Comparison of ENCODE assay signal across 8 cellular contexts in the genomic region with DNA sequence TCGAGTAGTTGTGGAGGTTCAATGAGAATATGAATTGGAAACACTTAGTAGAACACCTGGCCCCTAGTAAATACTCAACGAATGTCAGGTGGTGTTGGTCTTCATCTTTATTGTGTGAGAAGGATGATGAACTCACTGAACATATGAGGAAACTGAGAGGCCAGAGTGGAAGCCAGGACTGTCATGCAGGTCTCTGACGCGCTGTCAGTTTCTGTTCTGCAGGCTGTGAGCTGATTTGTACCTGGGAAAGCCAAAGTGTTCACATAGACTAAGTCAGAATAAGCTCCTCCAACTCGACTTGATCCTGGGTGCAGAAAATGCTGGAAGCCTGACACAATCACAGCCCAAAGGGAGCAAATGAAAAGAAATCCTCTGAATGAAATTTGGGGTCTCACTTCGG.
DNase-seq lines count a peak whose midpoint lies in the region; ATAC-seq and TF ChIP-seq lines count a peak whose summit lies in the region.

No MANE protein-coding gene starts in this region.

- POLR2A ChIA-PET in activated CD4-positive, alpha-beta T cell treated with anti-CD3 and anti-CD28 coated beads, Interleukin-2, amount 10 ng/mL, durations not matched to agents 7 days and 5 days (lab: Charles Lee): no interaction called here

- H3K9me3 Mint-ChIP-seq in activated CD4-positive, alpha-beta T cell treated with anti-CD3 and anti-CD28 coated beads, Interleukin-2, amount 10 ng/mL, durations not matched to agents 7 days and 5 days: no peaks in the 10 kb centered on the region
- no peaks in the 10 kb centered on the region for H3K9me3 Mint-ChIP-seq in stimulated activated effector memory CD8-positive, alpha-beta T cell treated with anti-CD3 and anti-CD28 coated beads, Interleukin-12 subunit alpha, Interleukin-12 subunit beta, amount 100 ng/mL, for 72 hours

- peaks cover 23% of the 10 kb centered on the region for H3K27me3 Mint-ChIP-seq in activated CD4-positive, alpha-beta T cell treated with anti-CD3 and anti-CD28 coated beads, Interleukin-2, amount 10 ng/mL, durations not matched to agents 7 days and 5 days

- CTCF ChIA-PET in activated CD4-positive, alpha-beta T cell treated with anti-CD3 and anti-CD28 coated beads, Interleukin-2, amount 10 ng/mL, durations not matched to agents 7 days and 5 days (lab: Charles Lee): interaction anchor here (1.5 kb wide), 1 partner anchor 11 kb away, joined by 6 read pairs; no protein-coding TSS in a partner anchor

- no peak overlapping the region for H3K4me3 ChIP-seq in epithelial cell of esophagus (ENCODE audit: low read length)

- H3K4me3 Mint-ChIP-seq in activated CD4-positive, alpha-beta T cell treated with anti-CD3 and anti-CD28 coated beads, Interleukin-2, amount 10 ng/mL, durations not matched to agents 7 days and 5 days: peak overlapping the region; percentile 77
- peak overlapping the region; percentile 67 for H3K4me3 Mint-ChIP-seq in stimulated activated effector memory CD8-positive, alpha-beta T cell treated with anti-CD3 and anti-CD28 coated beads, Interleukin-12 subunit alpha, Interleukin-12 subunit beta, amount 100 ng/mL, for 72 hours

- H3K4me1 Mint-ChIP-seq in activated CD4-positive, alpha-beta T cell treated with anti-CD3 and anti-CD28 coated beads, Interleukin-2, amount 10 ng/mL, durations not matched to agents 7 days and 5 days: peaks cover 27% of the 10 kb centered on the region
- peaks cover 21% of the 10 kb centered on the region for H3K4me1 Mint-ChIP-seq in stimulated activated effector memory CD8-positive, alpha-beta T cell treated with anti-CD3 and anti-CD28 coated beads, Interleukin-12 subunit alpha, Interleukin-12 subunit beta, amount 100 ng/mL, for 72 hours

- DNase-seq in activated CD4-positive, alpha-beta T cell treated with anti-CD3 and anti-CD28 coated beads, Interleukin-2, amount 10 ng/mL, durations not matched to agents 7 days and 5 days: no peak
- no peak for DNase-seq in activated CD4-positive, alpha-beta T cell treated with anti-CD3 and anti-CD28 coated beads, Interleukin-2, amount 50 U/mL, for 1 hour
- DNase-seq in NCI-H510A (lab: John Stamatoyannopoulos, UW): peak; percentile 21
- DNase-seq in epithelial cell of esophagus (ENCODE audit: low read depth): peak; percentile 60
- no peak for DNase-seq in stimulated activated effector memory CD8-positive, alpha-beta T cell treated with anti-CD3 and anti-CD28 coated beads, Interleukin-12 subunit alpha, Interleukin-12 subunit beta, amount 100 ng/mL, for 72 hours (ENCODE audit: low spot score in 2 of 2)
- no peak for DNase-seq in NCI-H524 (lab: John Stamatoyannopoulos, UW)
- no peak for DNase-seq in GM03348 (ENCODE audit: low spot score)
- DNase-seq in GDM1 (lab: John Stamatoyannopoulos, UW): no peak

- no peaks in the 10 kb centered on the region for H3K36me3 Mint-ChIP-seq in activated CD4-positive, alpha-beta T cell treated with anti-CD3 and anti-CD28 coated beads, Interleukin-2, amount 10 ng/mL, durations not matched to agents 7 days and 5 days (ENCODE audit: low read depth)
- H3K36me3 Mint-ChIP-seq in stimulated activated effector memory CD8-positive, alpha-beta T cell treated with anti-CD3 and anti-CD28 coated beads, Interleukin-12 subunit alpha, Interleukin-12 subunit beta, amount 100 ng/mL, for 72 hours: no peaks in the 10 kb centered on the region

- H3K27ac Mint-ChIP-seq in activated CD4-positive, alpha-beta T cell treated with anti-CD3 and anti-CD28 coated beads, Interleukin-2, amount 10 ng/mL, durations not matched to agents 7 days and 5 days: peak overlapping the region; percentile 94
- peak overlapping the region; percentile 74 for H3K27ac Mint-ChIP-seq in stimulated activated effector memory CD8-positive, alpha-beta T cell treated with anti-CD3 and anti-CD28 coated beads, Interleukin-12 subunit alpha, Interleukin-12 subunit beta, amount 100 ng/mL, for 72 hours

- peak; percentile 39 for ATAC-seq in stimulated activated effector memory CD8-positive, alpha-beta T cell treated with anti-CD3 and anti-CD28 coated beads, Interleukin-12 subunit alpha, Interleukin-12 subunit beta, amount 100 ng/mL, for 72 hours

- TF ChIP-seq CTCF in epithelial cell of esophagus (IDR thresholded peaks at IDR 0.05; ENCODE audit: insufficient read depth, low read depth, low read length, missing control alignments): no peak

Comparison
In these comparisons a context has a peak if more than half of its experiments do, and no peak if none do; other contexts are left out.
1. DNase-seq: peak in NCI-H510A (single experiment) and epithelial cell of esophagus (single experiment); none in activated CD4-positive, alpha-beta T cell treated with anti-CD3 and anti-CD28 coated beads, Interleukin-2, amount 10 ng/mL, durations not matched to agents 7 days and 5 days (single experiment), activated CD4-positive, alpha-beta T cell treated with anti-CD3 and anti-CD28 coated beads, Interleukin-2, amount 50 U/mL, for 1 hour (single experiment), stimulated activated effector memory CD8-positive, alpha-beta T cell treated with anti-CD3 and anti-CD28 coated beads, Interleukin-12 subunit alpha, Interleukin-12 subunit beta, amount 100 ng/mL, for 72 hours (0 of 2), NCI-H524 (0 of 2), GM03348 (single experiment) and GDM1 (single experiment).